Comparison of ENCODE assay signal across 8 cellular contexts in the genomic region with DNA sequence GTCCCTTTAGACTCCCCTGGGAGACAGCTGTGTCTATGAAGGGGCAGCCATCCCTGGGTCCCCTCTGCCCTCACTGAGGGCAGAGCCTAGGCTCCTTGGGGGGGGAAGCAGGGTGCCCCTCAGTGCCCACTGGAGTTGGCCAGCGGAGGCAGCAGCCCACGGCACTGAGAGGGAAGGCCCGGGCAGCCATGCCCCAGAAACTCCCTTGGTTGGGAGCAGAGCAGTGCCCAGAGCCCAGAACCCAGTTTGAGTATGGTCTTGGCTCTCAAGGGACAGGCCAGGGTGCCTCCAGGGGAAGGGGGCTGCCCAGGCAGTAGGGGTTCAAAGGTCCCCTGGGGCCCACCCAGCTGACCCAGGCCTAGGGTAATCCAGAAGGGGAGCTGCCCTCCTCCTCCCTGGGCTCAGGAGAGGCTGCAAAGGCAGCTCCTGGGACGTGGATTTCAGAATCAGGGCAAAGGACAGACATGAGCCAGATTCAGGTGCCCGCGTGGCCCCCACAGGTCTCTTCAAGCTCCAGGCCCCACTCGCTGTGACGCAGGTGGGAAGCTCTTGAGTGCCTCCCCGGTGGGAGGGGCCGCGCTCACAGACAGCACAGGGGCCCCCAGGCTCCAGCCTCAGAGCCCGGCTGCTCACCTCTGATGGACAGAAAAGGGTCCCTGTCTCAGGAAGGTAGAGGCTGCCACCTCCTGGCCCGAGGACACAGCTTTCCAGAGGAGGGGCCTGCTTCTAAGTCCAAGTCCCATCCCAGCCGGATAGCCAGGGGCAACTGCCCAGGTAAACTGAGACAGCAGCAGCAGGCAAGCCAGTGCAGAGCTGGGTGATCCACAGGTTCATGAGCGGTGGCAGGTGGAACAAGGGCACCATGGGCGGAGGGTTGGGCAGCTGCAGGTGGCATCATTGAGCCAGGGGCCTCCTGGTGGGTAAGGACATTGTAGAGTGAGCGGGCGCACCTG. TPM values are rescaled to one million over a fixed set of nuclear protein-coding genes. Genes with fewer than 3 reads are reported as not detected.
DNase-seq lines count a peak whose midpoint lies in the region; ATAC-seq and TF ChIP-seq lines count a peak whose summit lies in the region.

No MANE protein-coding gene starts in this region.

- H3K4me1 Mint-ChIP-seq in CD4-positive, CD25-positive, alpha-beta regulatory T cell = peaks cover 0 to 64% (median 17%) of the 10 kb centered on the region in 4 donors
- no peaks in the 10 kb centered on the region for H3K4me1 Mint-ChIP-seq in HFFc6 (ENCODE audit: low read depth)
- H3K4me1 Mint-ChIP-seq in activated CD8-positive, alpha-beta T cell treated with anti-CD3 and anti-CD28 coated beads, Interleukin-2, amount 10 ng/mL, durations not matched to agents 7 days and 5 days (ENCODE audit: low read depth) = peaks cover 50% of the 10 kb centered on the region

- in situ Hi-C loops in transverse colon (cut with MboI; ENCODE audit: low pct_ligation_motif_present in 1 of 4, low pct_unique_long_range_greater_than_20kb in 1 of 4, low sequenced_read_pairs in 3 of 4) = loop anchor here in 3 of 4 donors (10.0 to 25.0 kb wide), 4 partner anchors 94 to 126 kb away; no protein-coding TSS in a partner anchor

- H3K4me1 ChIP-seq in CD4-positive, CD25-positive, alpha-beta regulatory T cell (ENCODE audit: control insufficient read depth, insufficient read depth, low read length, poor library complexity, severe bottlenecking) = peaks cover 56% of the 10 kb centered on the region
- H3K4me1 ChIP-seq in transverse colon = peaks cover 0 to 20% (median 5%) of the 10 kb centered on the region in 4 donors

- H3K27ac Mint-ChIP-seq in CD4-positive, CD25-positive, alpha-beta regulatory T cell = peak overlapping the region; percentile 56 to 96 (median 78)
- H3K27ac Mint-ChIP-seq in HFFc6 = no peak overlapping the region
- peak overlapping the region; percentile 77 for H3K27ac Mint-ChIP-seq in activated CD8-positive, alpha-beta T cell treated with anti-CD3 and anti-CD28 coated beads, Interleukin-2, amount 10 ng/mL, durations not matched to agents 7 days and 5 days

- no peaks in the 10 kb centered on the region for H3K27me3 ChIP-seq in CD4-positive, CD25-positive, alpha-beta regulatory T cell (ENCODE audit: control insufficient read depth, insufficient read depth, low read length)
- no peaks in the 10 kb centered on the region for H3K27me3 ChIP-seq in transverse colon

- H3K9me3 Mint-ChIP-seq in CD4-positive, CD25-positive, alpha-beta regulatory T cell = no peaks in the 10 kb centered on the region
- H3K9me3 Mint-ChIP-seq in HFFc6 = no peaks in the 10 kb centered on the region
- no peaks in the 10 kb centered on the region for H3K9me3 Mint-ChIP-seq in activated CD8-positive, alpha-beta T cell treated with anti-CD3 and anti-CD28 coated beads, Interleukin-2, amount 10 ng/mL, durations not matched to agents 7 days and 5 days (ENCODE audit: insufficient read depth)

- TF ChIP-seq CTCF in HFFc6 (IDR thresholded peaks at IDR 0.05) (peak; percentile 29; the same call in 1 of the 2 replicates), transverse colon (IDR thresholded peaks at IDR 0.05) (peak in 4 of 5 experiments; percentile 30 to 50 (median 39))

- H3K9me3 ChIP-seq in CD4-positive, CD25-positive, alpha-beta regulatory T cell (ENCODE audit: control insufficient read depth in 2 of 2, low read length in 2 of 2) = no peaks in the 10 kb centered on the region
- no peaks in the 10 kb centered on the region for H3K9me3 ChIP-seq in transverse colon

- no peak for ATAC-seq in CD4-positive, CD25-positive, alpha-beta regulatory T cell (ENCODE audit: low read depth in 2 of 2)
- no peak for ATAC-seq in activated CD8-positive, alpha-beta T cell treated with anti-CD3 and anti-CD28 coated beads, Interleukin-2, amount 10 ng/mL, durations not matched to agents 7 days and 5 days
- ATAC-seq in GM21423 (IDR thresholded peaks at IDR 0.05; ENCODE audit: unreplicated experiment) = no peak
- no peak for ATAC-seq in HG03159 (IDR thresholded peaks at IDR 0.05; ENCODE audit: unreplicated experiment)

- intact Hi-C loops in transverse colon (cut with DNase I; ENCODE audit: low total_unique reads) = loop anchor here (5.0 kb wide), 1 partner anchor 102 kb away; no protein-coding TSS in a partner anchor

- no peak for DNase-seq in CD4-positive, CD25-positive, alpha-beta regulatory T cell
- DNase-seq in HFFc6 (no peak), islet precursor cell (peak; percentile 82), transverse colon (peak; percentile 44), DMS79 treated with DMSO at 0.1 percent for 48 hours (lab: John Stamatoyannopoulos, UW) (no peak)
- peak; percentile 54 for DNase-seq in activated CD8-positive, alpha-beta T cell treated with anti-CD3 and anti-CD28 coated beads, Interleukin-2, amount 10 ng/mL, durations not matched to agents 7 days and 5 days

- H3K36me3 Mint-ChIP-seq in CD4-positive, CD25-positive, alpha-beta regulatory T cell = peaks cover 10% of the 10 kb centered on the region
- no peaks in the 10 kb centered on the region for H3K36me3 Mint-ChIP-seq in HFFc6 (ENCODE audit: low read depth)
- peaks cover 14% of the 10 kb centered on the region for H3K36me3 Mint-ChIP-seq in activated CD8-positive, alpha-beta T cell treated with anti-CD3 and anti-CD28 coated beads, Interleukin-2, amount 10 ng/mL, durations not matched to agents 7 days and 5 days (ENCODE audit: low read depth)

- peak overlapping the region; percentile 58 to 94 (median 74) for H3K4me3 Mint-ChIP-seq in CD4-positive, CD25-positive, alpha-beta regulatory T cell
- H3K4me3 Mint-ChIP-seq in HFFc6 = no peak overlapping the region
- peak overlapping the region; percentile 76 for H3K4me3 Mint-ChIP-seq in activated CD8-positive, alpha-beta T cell treated with anti-CD3 and anti-CD28 coated beads, Interleukin-2, amount 10 ng/mL, durations not matched to agents 7 days and 5 days

- POLR2A ChIA-PET in activated CD8-positive, alpha-beta T cell treated with anti-CD3 and anti-CD28 coated beads, Interleukin-2, amount 10 ng/mL, durations not matched to agents 7 days and 5 days (lab: Charles Lee) = interaction anchor here (1.4 kb wide), 1 partner anchor 9 kb away, joined by 4 read pairs; no protein-coding TSS in a partner anchor

- TF ChIP-seq EP300 in transverse colon (IDR thresholded peaks at IDR 0.05; ENCODE audit: low read depth) = no peak

- H3K36me3 ChIP-seq in CD4-positive, CD25-positive, alpha-beta regulatory T cell (ENCODE audit: control insufficient read depth, insufficient read depth, low read length) = no peaks in the 10 kb centered on the region
- no peaks in the 10 kb centered on the region for H3K36me3 ChIP-seq in transverse colon

- 48 to 61% methylated on average over 5 to 14 of the region's 18 CpGs for WGBS in transverse colon (ENCODE audit: low coverage in 1 of 2), 2 donors

- CTCF ChIA-PET in activated CD8-positive, alpha-beta T cell treated with anti-CD3 and anti-CD28 coated beads, Interleukin-2, amount 10 ng/mL, durations not matched to agents 7 days and 5 days (lab: Charles Lee) = interaction anchor here (0.6 to 12.4 kb wide), 12 partner anchors 12 to 233 kb away, joined by 3 to 351 read pairs (median 3); a partner anchor contains a TSS

- no peak overlapping the region for H3K4me3 ChIP-seq in CD4-positive, CD25-positive, alpha-beta regulatory T cell (ENCODE audit: low read depth, low read length)
- H3K4me3 ChIP-seq in transverse colon = no peak overlapping the region

- TF ChIP-seq POLR2A in transverse colon (IDR thresholded peaks at IDR 0.05) = no peak

- H3K27ac ChIP-seq in CD4-positive, CD25-positive, alpha-beta regulatory T cell (ENCODE audit: insufficient read depth, low read length, poor library complexity, severe bottlenecking) = peak overlapping the region; percentile 51
- no peak overlapping the region for H3K27ac ChIP-seq in transverse colon

- peaks cover 5% of the 10 kb centered on the region for H3K27me3 Mint-ChIP-seq in CD4-positive, CD25-positive, alpha-beta regulatory T cell
- peaks cover 14% of the 10 kb centered on the region for H3K27me3 Mint-ChIP-seq in HFFc6 (ENCODE audit: insufficient read depth)
- H3K27me3 Mint-ChIP-seq in activated CD8-positive, alpha-beta T cell treated with anti-CD3 and anti-CD28 coated beads, Interleukin-2, amount 10 ng/mL, durations not matched to agents 7 days and 5 days (ENCODE audit: low read depth) = no peaks in the 10 kb centered on the region

RNA-seq across cellular contexts. Expression of a gene that starts 2.6 kb away (rescaled TPM):
- 41.8 TPM for total RNA-seq in CD4-positive, CD25-positive, alpha-beta regulatory T cell
- 10 to 100 TPM; 11.9 to 16.8 (median 15.1) TPM for polyA plus RNA-seq in CD4-positive, CD25-positive, alpha-beta regulatory T cell
- not detected for total RNA-seq in HFFc6 (2021; fragmentation: NEBNext Ultra II Directional; extraction: Animal tissue kit (Norgen Biotek cat#: 25700))
- 10 to 100 TPM; 37.1 to 43.2 TPM for total RNA-seq in activated CD8-positive, alpha-beta T cell treated with anti-CD3 and anti-CD28 coated beads, Interleukin-2, amount 10 ng/mL, durations not matched to agents 7 days and 5 days
- total RNA-seq in transverse colon = under 1 TPM in 1 of 4 donors, not detected in 3; 0.27 TPM

RNA-seq across cellular contexts. Expression of a gene that starts 2.7 kb away (rescaled TPM):
- total RNA-seq in CD4-positive, CD25-positive, alpha-beta regulatory T cell = 60.0 TPM
- 10 to 100 TPM; 13.8 to 60.7 (median 31.0) TPM for polyA plus RNA-seq in CD4-positive, CD25-positive, alpha-beta regulatory T cell
- not detected for total RNA-seq in HFFc6 (2021; fragmentation: NEBNext Ultra II Directional; extraction: Animal tissue kit (Norgen Biotek cat#: 25700))
- total RNA-seq in activated CD8-positive, alpha-beta T cell treated with anti-CD3 and anti-CD28 coated beads, Interleukin-2, amount 10 ng/mL, durations not matched to agents 7 days and 5 days = 10 to 100 TPM; 39.7 to 47.0 TPM
- under 1 TPM in 2 of 4 donors, not detected in 2; 0.16 to 0.96 TPM for total RNA-seq in transverse colon

RNA-seq across cellular contexts. Expression of a gene that starts 28.7 kb away (rescaled TPM):
- total RNA-seq in CD4-positive, CD25-positive, alpha-beta regulatory T cell = 0.20 TPM
- polyA plus RNA-seq in CD4-positive, CD25-positive, alpha-beta regulatory T cell = under 1 TPM; 0.13 to 0.47 (median 0.30) TPM
- total RNA-seq in HFFc6 (2021; fragmentation: NEBNext Ultra II Directional; extraction: Animal tissue kit (Norgen Biotek cat#: 25700)) = not detected
- under 1 TPM; 0.13 to 0.53 TPM for total RNA-seq in activated CD8-positive, alpha-beta T cell treated with anti-CD3 and anti-CD28 coated beads, Interleukin-2, amount 10 ng/mL, durations not matched to agents 7 days and 5 days
- total RNA-seq in transverse colon = 10 to 100 TPM in 1 of 4 donors, 1 to 10 TPM in 2, not detected in 1; 2.3 to 14.7 (median 3.0) TPM

Comparison
In these comparisons a context has a peak if more than half of its experiments do, and no peak if none do; other contexts are left out.
1. DNase-seq: peak in activated CD8-positive, alpha-beta T cell treated with anti-CD3 and anti-CD28 coated beads, Interleukin-2, amount 10 ng/mL, durations not matched to agents 7 days and 5 days (single experiment), islet precursor cell (single experiment) and transverse colon (single experiment); none in CD4-positive, CD25-positive, alpha-beta regulatory T cell (0 of 3), HFFc6 (single experiment) and DMS79 treated with DMSO at 0.1 percent for 48 hours (single experiment).
2. RNA of a gene that starts 2.6 kb away (total RNA-seq): 37.1 to 43.2 TPM in activated CD8-positive, alpha-beta T cell treated with anti-CD3 and anti-CD28 coated beads, Interleukin-2, amount 10 ng/mL, durations not matched to agents 7 days and 5 days and 41.8 TPM in CD4-positive, CD25-positive, alpha-beta regulatory T cell (single experiment); 0.27 TPM in transverse colon and not detected in HFFc6; every median in the first group is over 10 times any median in the second.
3. RNA of a gene that starts 2.7 kb away (total RNA-seq): 60.0 TPM in CD4-positive, CD25-positive, alpha-beta regulatory T cell (single experiment) and 39.7 to 47.0 TPM in activated CD8-positive, alpha-beta T cell treated with anti-CD3 and anti-CD28 coated beads, Interleukin-2, amount 10 ng/mL, durations not matched to agents 7 days and 5 days; 0.16 to 0.96 TPM in transverse colon and not detected in HFFc6; every median in the first group is over 10 times any median in the second.